ENCODE assay signal across 20 cellular contexts in genomic region chr7:122975341-122975740, GRCh38. TPM values are rescaled to one million over a fixed set of nuclear protein-coding genes. Genes with fewer than 3 reads are reported as not detected.
DNase-seq lines count a peak whose midpoint lies in the region; ATAC-seq lines count a peak whose summit lies in the region.
"Had no signal": no experiment of that assay in that cellular context is flagged by ENCODE, and none has a peak within 500 bp of the region (broad histone marks: within the 10 kb centered on the region; RNA-seq: fewer than 3 reads in every experiment).

No MANE protein-coding gene starts in this region.

- H3K36me3 ChIP-seq in SJSA1, result no peaks in the 10 kb centered on the region
- no peaks in the 10 kb centered on the region for H3K36me3 ChIP-seq in mesendoderm (ENCODE audit: control insufficient read depth, insufficient read depth, low read length)
- H3K36me3 ChIP-seq: left ventricle myocardium inferior, suprapubic skin had no signal

- H3K79me1 ChIP-seq in mesendoderm (ENCODE audit: low read length), result no peaks in the 10 kb centered on the region

- DNase-seq in HT1080 (ENCODE audit: low read depth) (peak; percentile 97), SJSA1 (ENCODE audit: low read depth in 1 of 2, low spot score in 2 of 2) (peak; percentile 33 to 48), iris pigment epithelial cell (ENCODE audit: low read depth) (peak; percentile 3), epidermal melanocyte (ENCODE audit: insufficient read length, low spot score) (no peak), mesendoderm (no peak), GM19240 (ENCODE audit: insufficient read length, low spot score) (no peak)
- DNase-seq: activated CD4-positive, alpha-beta T cell treated with anti-CD3 and anti-CD28 coated beads, Interleukin-2, amount 50 U/mL, for 48 hours; activated T-cell treated with anti-CD3 and anti-CD28 coated beads, Interleukin-2, amount 50 U/mL, for 1 hour; AML-193; central memory CD4-positive, alpha-beta T cell; effector CD4-positive, alpha-beta T cell; left ventricle myocardium inferior; NCI-H1694 treated with DMSO at 0.1 percent for 48 hours; NCI-H510A treated with DMSO at 0.1 percent for 48 hours; stimulated activated CD4-positive, alpha-beta T cell treated with anti-CD3 and anti-CD28 coated beads, Interleukin-2, amount 100 ng/mL, for 48 hours had no signal

- H3K27ac ChIP-seq in SJSA1 (no peak overlapping the region), mesendoderm (ENCODE audit: low read depth, low read length) (no peak overlapping the region)
- H3K27ac ChIP-seq: left ventricle myocardium inferior, suprapubic skin had no signal

- H2BK5ac ChIP-seq in mesendoderm (ENCODE audit: low read length), result no peak overlapping the region

- H3K56ac ChIP-seq in mesendoderm (ENCODE audit: low read length), result no peak overlapping the region

- H2BK15ac ChIP-seq in mesendoderm (replicated peaks; ENCODE audit: low read depth), result no peak overlapping the region

- H3K4me1 ChIP-seq in SJSA1 (replicated peaks), result peaks cover 4% of the 10 kb centered on the region; the same call in 1 of the 2 replicates
- no peaks in the 10 kb centered on the region for H3K4me1 ChIP-seq in mesendoderm (ENCODE audit: control insufficient read depth, low read depth, low read length)
- H3K4me1 ChIP-seq: left ventricle myocardium inferior, suprapubic skin had no signal

- no peak overlapping the region for H3K4me2 ChIP-seq in mesendoderm (ENCODE audit: low read length)

- H4K8ac ChIP-seq in mesendoderm (ENCODE audit: low read depth, low read length), result no peak overlapping the region

- 0 out of 2 replicates have a peak, but pooled peaks cover 6% of the 10 kb centered on the region for H3K27me3 ChIP-seq in SJSA1 (replicated peaks)
- no peaks in the 10 kb centered on the region for H3K27me3 ChIP-seq in mesendoderm (ENCODE audit: insufficient read depth, low read length, poor library complexity)
- H3K27me3 ChIP-seq: suprapubic skin had no signal

- H3K79me2 ChIP-seq in mesendoderm (ENCODE audit: control insufficient read depth, insufficient read depth, low read length), result no peaks in the 10 kb centered on the region

- no peak overlapping the region for H3K23ac ChIP-seq in mesendoderm (ENCODE audit: low read length)

- ATAC-seq in GM18858 (IDR thresholded peaks at IDR 0.05; ENCODE audit: unreplicated experiment), result peak; percentile 41
- ATAC-seq in GM18907 (IDR thresholded peaks at IDR 0.05; ENCODE audit: unreplicated experiment), result no peak
- ATAC-seq: K562 had no signal

- no peaks in the 10 kb centered on the region for H3K9me3 ChIP-seq in SJSA1 (replicated peaks)
- H3K9me3 ChIP-seq: left ventricle myocardium inferior, suprapubic skin had no signal

- no peak overlapping the region for H3K9ac ChIP-seq in mesendoderm (ENCODE audit: low read length)

- WGBS in mesendoderm (ENCODE audit: extremely low coverage, insufficient coverage, low lambda C conversion rate), result no CpG with 5 or more reads among the region's 1 CpG

- H2AK5ac ChIP-seq in mesendoderm (ENCODE audit: low read length), result no peak overlapping the region

- no peak overlapping the region for H2BK120ac ChIP-seq in mesendoderm (ENCODE audit: low read depth, low read length)

- H3K18ac ChIP-seq in mesendoderm (ENCODE audit: low read length), result no peak overlapping the region

- no peak overlapping the region for H3K4ac ChIP-seq in mesendoderm (ENCODE audit: low read depth, low read length)

- no peak overlapping the region for H3K4me3 ChIP-seq in SJSA1
- no peak overlapping the region for H3K4me3 ChIP-seq in mesendoderm (ENCODE audit: low read length)
- H3K4me3 ChIP-seq: K562, left ventricle myocardium inferior, suprapubic skin had no signal

- no peak overlapping the region for H4K5ac ChIP-seq in mesendoderm (ENCODE audit: low read length)

RNA-seq across cellular contexts. Expression of gene TAS2R16, which starts 20.2 kb away (rescaled TPM):
- not detected in 2 replicates for total RNA-seq in HT1080 (2014; rRNA removed; shearing (Covaris generic))
- polyA plus RNA-seq in HT1080 (2015; cell fraction: cytosol; rRNA removed), result not detected in 2 replicates
- not detected in 2 replicates for polyA plus RNA-seq in HT1080 (2015; cell fraction: nucleus; rRNA removed)
- total RNA-seq in SJSA1 (2014; rRNA removed; shearing (Covaris generic)), result not detected in 2 replicates
- not detected for polyA plus RNA-seq in mesendoderm (2013, experiment 1 of 2)
- not detected for polyA plus RNA-seq in mesendoderm (2013, experiment 2 of 2)
- total RNA-seq: K562, left ventricle myocardium inferior, osteocyte, suprapubic skin had no signal
- polyA plus RNA-seq: K562 had no signal

Comparison
In these comparisons a context has a peak if more than half of its experiments do, and no peak if none do; other contexts are left out.
1. DNase-seq: peak in HT1080 (single experiment), SJSA1 (2 of 2) and iris pigment epithelial cell (single experiment); none in epidermal melanocyte (single experiment), mesendoderm (single experiment) and GM19240 (single experiment).